18 cellular contexts compared by ENCODE assay signal in the genomic region with DNA sequence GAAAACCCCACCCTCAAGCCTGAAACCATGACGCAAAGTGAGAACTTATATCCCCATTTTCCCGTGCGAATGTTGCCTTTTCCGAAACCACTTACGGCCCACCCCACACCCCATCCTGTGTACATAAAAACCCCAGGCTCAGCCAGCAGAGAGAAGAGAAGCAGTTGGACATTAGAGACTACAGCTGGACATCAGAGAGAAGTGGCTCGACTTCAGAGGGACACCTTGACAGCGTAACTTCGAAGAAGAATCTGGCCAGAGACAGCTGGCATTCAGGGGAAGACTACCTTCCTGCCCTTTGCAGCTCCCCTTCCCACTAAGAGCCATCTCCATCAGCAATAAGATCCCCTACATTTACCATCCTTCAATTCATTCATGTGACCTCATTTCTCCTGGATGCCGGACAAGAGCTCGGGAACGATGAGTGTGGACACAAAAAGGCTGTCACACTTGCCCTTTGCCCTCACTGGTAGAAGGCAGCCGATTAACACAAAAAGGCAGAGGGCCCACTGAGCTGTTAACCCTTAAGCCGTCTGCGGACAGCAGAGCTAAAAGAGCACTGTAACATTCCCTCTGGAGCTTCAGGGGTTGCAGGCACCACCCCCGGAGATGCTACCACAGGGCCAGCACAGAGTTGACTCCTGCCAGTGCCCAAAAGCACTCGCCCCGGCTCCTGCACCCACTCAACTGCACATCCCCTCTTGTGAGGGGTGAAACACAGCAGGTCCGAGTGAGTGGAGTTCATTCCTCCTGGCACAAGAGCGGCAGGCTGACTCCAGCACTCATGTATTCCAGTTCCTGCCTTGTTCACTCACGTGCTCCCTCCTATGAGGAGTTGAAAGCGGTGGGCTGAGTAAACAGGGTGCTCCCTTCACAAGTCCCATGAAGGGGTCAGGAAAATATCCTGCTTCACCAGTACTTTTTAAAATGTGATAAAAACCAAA.
"Had no signal": no experiment of that assay in that cellular context is flagged by ENCODE, and none has a peak within 500 bp of the region (broad histone marks: within the 10 kb centered on the region; RNA-seq: fewer than 3 reads in every experiment).

No MANE protein-coding gene starts in this region.

- DNase-seq: activated CD4-positive, alpha-beta memory T cell treated with anti-CD3 and anti-CD28 coated beads for 36 hours; activated CD4-positive, alpha-beta T cell treated with anti-CD3 and anti-CD28 coated beads for 36 hours; activated CD8-positive, alpha-beta memory T cell treated with anti-CD3 and anti-CD28 coated beads, Interleukin-2, amount 10 ng/mL, durations not matched to agents 7 days and 5 days; activated naive CD4-positive, alpha-beta T cell treated with anti-CD3 and anti-CD28 coated beads, Interleukin-2, amount 50 U/mL, for 16 hours; activated T-cell treated with anti-CD3 and anti-CD28 coated beads, Interleukin-2, amount 50 U/mL, for 1 hour; caudate nucleus; colonic mucosa; esophagus squamous epithelium; foreskin fibroblast; head of caudate nucleus; left colon; natural killer cell; sigmoid colon; stimulated activated CD4-positive, alpha-beta T cell treated with anti-CD3 and anti-CD28 coated beads, Interleukin-1b, Interleukin-23, amount 100 ng/mL, for 48 hours; WERI-Rb-1 had no signal

- H3K4me1 Mint-ChIP-seq: activated CD8-positive, alpha-beta memory T cell treated with anti-CD3 and anti-CD28 coated beads, Interleukin-2, amount 10 ng/mL, durations not matched to agents 7 days and 5 days had no signal

- H3K4me1 ChIP-seq: colonic mucosa, esophagus squamous epithelium, sigmoid colon had no signal

- H3K4me3 ChIP-seq: colonic mucosa, esophagus squamous epithelium, sigmoid colon, thoracic aorta had no signal

- H3K27ac ChIP-seq: colonic mucosa, esophagus squamous epithelium, sigmoid colon, thoracic aorta, WERI-Rb-1 had no signal

- H3K9me3 Mint-ChIP-seq: activated CD4-positive, alpha-beta memory T cell treated with anti-CD3 and anti-CD28 coated beads for 36 hours; activated T-helper 2 cell treated with anti-CD3 and anti-CD28 coated beads, Interferon-gamma antibody, Interleukin-2, Interleukin-4, amounts not matched to agents 10 μg/mL and 5 μg/mL and 100 μg/mL, durations not matched to agents 14 hours and 24 hours and 36 hours; natural killer cell; T-helper 1 cell treated with Interleukin-12 subunit alpha and Interleukin-12 subunit beta and Interleukin-4 antibody, amounts not matched to agents 30 μg/mL and 1 μg/mL, for 36 hours had no signal

- H3K36me3 Mint-ChIP-seq: natural killer cell had no signal

- H3K9me3 ChIP-seq: colonic mucosa, esophagus squamous epithelium, sigmoid colon, thoracic aorta had no signal

- ATAC-seq: activated CD4-positive, alpha-beta T cell treated with anti-CD3 and anti-CD28 coated beads for 36 hours; activated CD8-positive, alpha-beta memory T cell treated with anti-CD3 and anti-CD28 coated beads, Interleukin-2, amount 10 ng/mL, durations not matched to agents 7 days and 5 days; left colon; natural killer cell had no signal

- H3K27ac Mint-ChIP-seq: activated CD4-positive, alpha-beta memory T cell treated with anti-CD3 and anti-CD28 coated beads for 36 hours; activated CD4-positive, alpha-beta T cell treated with anti-CD3 and anti-CD28 coated beads for 36 hours; activated CD8-positive, alpha-beta memory T cell treated with anti-CD3 and anti-CD28 coated beads, Interleukin-2, amount 10 ng/mL, durations not matched to agents 7 days and 5 days; activated T-helper 2 cell treated with anti-CD3 and anti-CD28 coated beads, Interferon-gamma antibody, Interleukin-2, Interleukin-4, amounts not matched to agents 10 μg/mL and 5 μg/mL and 100 μg/mL, durations not matched to agents 14 hours and 24 hours and 36 hours; natural killer cell; T-helper 1 cell treated with Interleukin-12 subunit alpha and Interleukin-12 subunit beta and Interleukin-4 antibody, amounts not matched to agents 30 μg/mL and 1 μg/mL, for 36 hours had no signal

- H3K27me3 ChIP-seq: colonic mucosa, esophagus squamous epithelium, sigmoid colon had no signal

- H3K27me3 Mint-ChIP-seq: activated CD4-positive, alpha-beta memory T cell treated with anti-CD3 and anti-CD28 coated beads for 36 hours; activated CD4-positive, alpha-beta T cell treated with anti-CD3 and anti-CD28 coated beads for 36 hours; activated CD8-positive, alpha-beta memory T cell treated with anti-CD3 and anti-CD28 coated beads, Interleukin-2, amount 10 ng/mL, durations not matched to agents 7 days and 5 days had no signal

- H3K36me3 ChIP-seq: colonic mucosa, esophagus squamous epithelium, sigmoid colon, thoracic aorta, WERI-Rb-1 had no signal

- H3K4me3 Mint-ChIP-seq: activated CD4-positive, alpha-beta memory T cell treated with anti-CD3 and anti-CD28 coated beads for 36 hours; activated CD4-positive, alpha-beta T cell treated with anti-CD3 and anti-CD28 coated beads for 36 hours; activated CD8-positive, alpha-beta memory T cell treated with anti-CD3 and anti-CD28 coated beads, Interleukin-2, amount 10 ng/mL, durations not matched to agents 7 days and 5 days; natural killer cell; T-helper 1 cell treated with Interleukin-12 subunit alpha and Interleukin-12 subunit beta and Interleukin-4 antibody, amounts not matched to agents 30 μg/mL and 1 μg/mL, for 36 hours had no signal
